10 cellular contexts compared by ENCODE assay signal in the genomic region with DNA sequence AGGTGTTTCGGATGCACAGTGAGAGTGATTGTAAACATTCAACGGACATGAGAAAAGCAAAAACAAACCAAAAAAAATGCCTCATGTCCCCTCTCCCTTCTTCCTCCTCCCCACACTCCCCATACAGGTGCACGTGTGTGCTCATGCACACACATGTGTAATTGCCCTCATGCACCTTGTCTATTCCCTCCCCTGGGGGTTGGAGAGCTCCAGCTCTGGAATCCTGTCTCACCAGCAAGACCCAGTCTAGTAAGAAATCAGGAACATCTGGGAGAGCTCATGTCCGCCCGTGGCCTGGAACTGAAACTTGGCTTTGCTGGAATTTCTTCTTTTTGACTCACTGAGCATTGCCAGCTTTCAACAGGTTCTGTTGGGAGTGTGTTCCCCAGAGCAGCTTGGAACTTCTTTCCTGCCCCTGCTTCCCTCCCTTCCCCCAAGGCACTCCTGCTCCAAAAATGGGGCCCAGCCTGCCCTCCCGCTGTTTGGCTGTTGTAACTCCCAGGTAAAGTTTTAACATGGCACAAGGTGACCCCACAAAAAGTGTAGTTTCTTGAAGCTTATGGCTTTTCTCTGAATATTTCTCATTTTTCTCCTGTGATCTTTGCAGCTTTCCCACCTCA.
DNase-seq lines count a peak whose midpoint lies in the region; ATAC-seq and TF ChIP-seq lines count a peak whose summit lies in the region.
"Had no signal": no experiment of that assay in that cellular context is flagged by ENCODE, and none has a peak within 500 bp of the region (broad histone marks: within the 10 kb centered on the region; RNA-seq: fewer than 3 reads in every experiment).

No MANE protein-coding gene starts in this region.

- H3K9me3 ChIP-seq in subcutaneous abdominal adipose tissue (ENCODE audit: control insufficient read depth in 5 of 5, low read length in 5 of 5) (no peaks in the 10 kb centered on the region), OCI-LY7 (ENCODE audit: low read length) (no peaks in the 10 kb centered on the region)

- POLR2A ChIA-PET in T-cell (lab: Charles Lee) (no interaction called here), OCI-LY7 (lab: Charles Lee) (interaction anchor here (0.6 kb wide), 1 partner anchor 37 kb away, joined by 3 read pairs; no protein-coding TSS in a partner anchor)

- H3K4me3 ChIP-seq in fibroblast of mammary gland (ENCODE audit: control insufficient read depth, low read depth, low read length) (no peak overlapping the region), subcutaneous abdominal adipose tissue (ENCODE audit: low read depth in 1 of 5, low read length in 5 of 5) (no peak overlapping the region), OCI-LY7 (ENCODE audit: low read depth, low read length, poor library complexity, severe bottlenecking) (no peak overlapping the region)

- no peak for DNase-seq in Right ventricle myocardium superior
- no peak for DNase-seq in cardiac septum (ENCODE audit: low spot score)
- DNase-seq in T-cell, result no peak
- peak; percentile 72 for DNase-seq in fibroblast of mammary gland (ENCODE audit: low read depth)
- DNase-seq in OCI-LY7 (ENCODE audit: low spot score), result no peak
- no peak for DNase-seq in stimulated activated CD4-positive, alpha-beta T cell treated with anti-CD3 and anti-CD28 coated beads, Interleukin-15, amount 100 ng/mL, for 24 hours
- DNase-seq: CD4-positive, alpha-beta T cell; NCI-H526 treated with DMSO at 0.1 percent for 48 hours had no signal

- peaks cover 44% of the 10 kb centered on the region for H3K36me3 Mint-ChIP-seq in T-cell

- H3K79me2 ChIP-seq in OCI-LY7 (ENCODE audit: insufficient read depth, low read depth, low read length), result no peaks in the 10 kb centered on the region

- no peak overlapping the region for H3K4me2 ChIP-seq in OCI-LY7 (ENCODE audit: low read length)

- no peak for TF ChIP-seq CTCF in fibroblast of mammary gland (conservative IDR thresholded peaks at IDR 0.05; ENCODE audit: control insufficient read depth, insufficient read depth, low read depth, low read length)
- TF ChIP-seq CTCF in OCI-LY7 (conservative IDR thresholded peaks at IDR 0.05; ENCODE audit: low read length), result no peak

- H3K4me1 Mint-ChIP-seq in T-cell, result peaks cover 7 to 14% (median 13%) of the 10 kb centered on the region in 3 donors

- BruUV-seq in OCI-LY7 (replicated peaks; lab: Mats Ljungman, UMichigan), result no TSS peak

- no peak overlapping the region for H2AFZ ChIP-seq in OCI-LY7 (ENCODE audit: low read length)

- H3K4me1 ChIP-seq in subcutaneous abdominal adipose tissue (ENCODE audit: control insufficient read depth in 5 of 5, insufficient read depth in 5 of 5, low read length in 5 of 5) (peaks cover 12 to 51% (median 31%) of the 10 kb centered on the region in 5 donors), OCI-LY7 (ENCODE audit: insufficient read depth, low read length, poor library complexity, severe bottlenecking) (no peaks in the 10 kb centered on the region)

- H3K27ac ChIP-seq in subcutaneous abdominal adipose tissue (ENCODE audit: low read depth, low read length) (peak overlapping the region; percentile 27), OCI-LY7 (ENCODE audit: low read depth, low read length, poor library complexity, severe bottlenecking) (no peak overlapping the region)

- ATAC-seq in Right ventricle myocardium superior (ENCODE audit: poor library complexity) (peak; percentile 25), T-cell (replicated peaks in 1 of 4) (no peak), HG03520 (IDR thresholded peaks at IDR 0.05; ENCODE audit: unreplicated experiment) (no peak)

- H3K27me3 Mint-ChIP-seq in T-cell, result no peaks in the 10 kb centered on the region
- H3K27me3 Mint-ChIP-seq: CD4-positive, alpha-beta T cell had no signal

- H3K27ac Mint-ChIP-seq in T-cell, result peak overlapping the region; percentile 50 to 73
- H3K27ac Mint-ChIP-seq: CD4-positive, alpha-beta T cell had no signal

- H3K27me3 ChIP-seq in subcutaneous abdominal adipose tissue (ENCODE audit: control insufficient read depth in 5 of 5, insufficient read depth in 4 of 5, low read length in 5 of 5), result no peaks in the 10 kb centered on the region

- H4K20me1 ChIP-seq in OCI-LY7 (ENCODE audit: insufficient read depth, low read length), result no peaks in the 10 kb centered on the region

- CTCF ChIA-PET in T-cell (lab: Charles Lee), result no interaction called here
- CTCF ChIA-PET in OCI-LY7 (lab: Charles Lee; ENCODE audit: unreplicated experiment), result no interaction called here

- H3K9me3 Mint-ChIP-seq in T-cell, result no peaks in the 10 kb centered on the region
- H3K9me3 Mint-ChIP-seq: CD4-positive, alpha-beta T cell had no signal

- intact Hi-C loops in Right ventricle myocardium superior (cut with DNase I) (no loop called here), cardiac septum (cut with DNase I) (loop anchor here (5.0 to 10.0 kb wide), 3 partner anchors 86 to 611 kb away; partner anchors contain the start of gene NR3C1), OCI-LY7 (cut with micrococcal nuclease; ENCODE audit: unreplicated experiment) (no loop called here)

- no peak overlapping the region for H3K4me3 Mint-ChIP-seq in T-cell
- H3K4me3 Mint-ChIP-seq: CD4-positive, alpha-beta T cell had no signal

- peak overlapping the region in 1 of 5 donors; percentile 15 for H3K9ac ChIP-seq in subcutaneous abdominal adipose tissue (ENCODE audit: low read length in 5 of 5)

- no peaks in the 10 kb centered on the region for H3K9me2 ChIP-seq in OCI-LY7 (ENCODE audit: insufficient read depth, low read length)

- peaks cover 0 to 9% (median 0%) of the 10 kb centered on the region in 5 donors for H3K36me3 ChIP-seq in subcutaneous abdominal adipose tissue (ENCODE audit: control insufficient read depth in 5 of 5, insufficient read depth in 5 of 5, low read length in 5 of 5)
- no peaks in the 10 kb centered on the region for H3K36me3 ChIP-seq in OCI-LY7 (ENCODE audit: insufficient read depth, low read length)
